In genomic region chr7:1028044-1028770, GRCh38 we compare ENCODE assay signal across 8 cellular contexts. TPM values are rescaled to one million over a fixed set of nuclear protein-coding genes. Genes with fewer than 3 reads are reported as not detected.
DNase-seq lines count a peak whose midpoint lies in the region; ATAC-seq and TF ChIP-seq lines count a peak whose summit lies in the region.

No MANE protein-coding gene starts in this region.

- no peak for TF ChIP-seq CTCF in SU-DHL-6 (IDR thresholded peaks at IDR 0.05; ENCODE audit: insufficient read depth, low read length, poor library complexity, severe bottlenecking)
- no peak for TF ChIP-seq CTCF in prostate gland (IDR thresholded peaks at IDR 0.05)
- no peak for TF ChIP-seq CTCF in upper lobe of left lung (IDR thresholded peaks at IDR 0.05)

- peak overlapping the region; percentile 66 for H3K4me2 ChIP-seq in SU-DHL-6 (ENCODE audit: low read depth, low read length, poor library complexity, severe bottlenecking)

- no peaks in the 10 kb centered on the region for H3K9me3 ChIP-seq in SU-DHL-6 (ENCODE audit: insufficient read depth, low read length)
- no peaks in the 10 kb centered on the region for H3K9me3 ChIP-seq in prostate gland
- H3K9me3 ChIP-seq in upper lobe of left lung = no peaks in the 10 kb centered on the region

- no peaks in the 10 kb centered on the region for H3K36me3 ChIP-seq in SU-DHL-6 (ENCODE audit: low read length)
- no peaks in the 10 kb centered on the region for H3K36me3 ChIP-seq in prostate gland
- H3K36me3 ChIP-seq in upper lobe of left lung = peaks cover 0 to 18% (median 11%) of the 10 kb centered on the region in 4 donors

- no peaks in the 10 kb centered on the region for H4K20me1 ChIP-seq in SU-DHL-6 (ENCODE audit: low read depth, low read length)

- WGBS in prostate gland = under 1% methylated on average over 62 of the region's 77 CpGs
- 1 to 3% methylated on average over 6 to 38 of the region's 77 CpGs for WGBS in upper lobe of left lung, 2 donors

- peaks cover 7% of the 10 kb centered on the region for H3K4me1 ChIP-seq in prostate gland (replicated peaks)
- peaks cover 15 to 40% (median 26%) of the 10 kb centered on the region in 4 donors for H3K4me1 ChIP-seq in upper lobe of left lung

- peak overlapping the region; percentile 92 for H3K27ac ChIP-seq in SU-DHL-6 (ENCODE audit: low read depth, low read length)
- H3K27ac ChIP-seq in prostate gland = peak overlapping the region; percentile 87 to 92
- peak overlapping the region; percentile 87 to 94 (median 90) for H3K27ac ChIP-seq in upper lobe of left lung

- peak; percentile 82 for DNase-seq in GDM1 (lab: John Stamatoyannopoulos, UW)
- DNase-seq in H4 (ENCODE audit: low spot score) = peak; percentile 96
- DNase-seq in M059J (ENCODE audit: low read depth) = peak; percentile 91
- peak in 55 of 56 donors; percentile 26 to 93 (median 80) for DNase-seq in amygdala (lab: John Stamatoyannopoulos, UW)
- DNase-seq in left ventricle myocardium superior = peak; percentile 96
- peak; percentile 84 for DNase-seq in prostate gland (ENCODE audit: low spot score)
- peak; percentile 83 to 99 for DNase-seq in upper lobe of left lung

- TF ChIP-seq POLR2A in prostate gland (IDR thresholded peaks at IDR 0.05) = peak; percentile 86
- peak in 3 of 4 donors; percentile 39 to 73 (median 41) for TF ChIP-seq POLR2A in upper lobe of left lung (IDR thresholded peaks at IDR 0.05)

- ATAC-seq in left ventricle myocardium superior (peak; percentile 96), upper lobe of left lung (ENCODE audit: low FRiP score in 2 of 2) (peak; percentile 90 to 96)

- H3K4me3 ChIP-seq in SU-DHL-6 (ENCODE audit: insufficient read depth, low read length, poor library complexity, severe bottlenecking) (peak overlapping the region; percentile 52), prostate gland (peak overlapping the region; percentile 81 to 86), upper lobe of left lung (peak overlapping the region; percentile 67 to 98 (median 88))

- H2AFZ ChIP-seq in SU-DHL-6 (ENCODE audit: low read depth, low read length, severe bottlenecking) = peak overlapping the region; percentile 4

- no peaks in the 10 kb centered on the region for H3K79me2 ChIP-seq in SU-DHL-6 (ENCODE audit: insufficient read depth, low read length)

- peak overlapping the region; percentile 68 for H3K9ac ChIP-seq in SU-DHL-6 (ENCODE audit: low read length)

- peaks cover 40% of the 10 kb centered on the region for H3F3A ChIP-seq in SU-DHL-6 (ENCODE audit: insufficient read depth)

- no peaks in the 10 kb centered on the region for H3K27me3 ChIP-seq in SU-DHL-6 (ENCODE audit: low read length)
- H3K27me3 ChIP-seq in prostate gland (replicated peaks; ENCODE audit: insufficient read depth) = no peaks in the 10 kb centered on the region
- H3K27me3 ChIP-seq in upper lobe of left lung = no peaks in the 10 kb centered on the region

- intact Hi-C loops in left ventricle myocardium superior (cut with micrococcal nuclease) (no loop called here), prostate gland (cut with DNase I) (loop anchor here (2.0 kb wide), 1 partner anchor 17 kb away; the partner anchor contains the start of gene GPR146)

- no peaks in the 10 kb centered on the region for H3K9me2 ChIP-seq in SU-DHL-6 (replicated peaks; ENCODE audit: insufficient read depth, low read length)

- TF ChIP-seq EP300 in upper lobe of left lung (IDR thresholded peaks at IDR 0.05) = peak in 1 of 4 donors; percentile 62

RNA-seq across cellular contexts. Expression of gene GPR146, which starts 16.1 kb away (rescaled TPM):
- total RNA-seq in H4 (2014; rRNA removed; shearing (Covaris generic)) = 3.4 and 5.7 TPM in 2 replicates
- total RNA-seq in M059J (2014; rRNA removed; shearing (Covaris generic)) = 1.8 and 4.9 TPM in 2 replicates
- 41.5 TPM for total RNA-seq in left ventricle myocardium superior
- total RNA-seq in prostate gland = 10 to 100 TPM in 1 of 2 donors, 1 to 10 TPM in 1; 6.1 to 25.9 TPM
- total RNA-seq in upper lobe of left lung = 10 to 100 TPM; 11.2 to 32.8 (median 28.9) TPM

RNA-seq across cellular contexts. Expression of gene CYP2W1, which starts 45.2 kb away (rescaled TPM):
- not detected in 2 replicates for total RNA-seq in H4 (2014; rRNA removed; shearing (Covaris generic))
- total RNA-seq in M059J (2014; rRNA removed; shearing (Covaris generic)) = not detected in 2 replicates
- total RNA-seq in left ventricle myocardium superior = not detected
- total RNA-seq in prostate gland = 1 to 10 TPM; 3.1 to 4.0 TPM
- not detected for total RNA-seq in upper lobe of left lung

RNA-seq across cellular contexts. Expression of gene COX19, which starts 52.9 kb away (rescaled TPM):
- 8.3 and 10.2 TPM in 2 replicates for total RNA-seq in H4 (2014; rRNA removed; shearing (Covaris generic))
- 7.7 and 10.2 TPM in 2 replicates for total RNA-seq in M059J (2014; rRNA removed; shearing (Covaris generic))
- total RNA-seq in left ventricle myocardium superior (9.6 TPM), prostate gland (10 to 100 TPM; 11.3 to 17.0 TPM), upper lobe of left lung (10 to 100 TPM in 4 of 6 donors, 1 to 10 TPM in 2; 9.1 to 25.1 (median 11.5) TPM)

RNA-seq across cellular contexts. Expression of gene GPER1, which starts 59.7 kb away (rescaled TPM):
- total RNA-seq in H4 (2014; rRNA removed; shearing (Covaris generic)) = 0.97 and 1.5 TPM in 2 replicates
- total RNA-seq in M059J (2014; rRNA removed; shearing (Covaris generic)) = 0.22 and 0.25 TPM in 2 replicates
- total RNA-seq in left ventricle myocardium superior (2.8 TPM), prostate gland (10 to 100 TPM in 1 of 2 donors, 1 to 10 TPM in 1; 7.4 to 11.5 TPM), upper lobe of left lung (10 to 100 TPM in 2 of 6 donors, 1 to 10 TPM in 4; 6.5 to 24.7 (median 8.5) TPM)

Comparison
In these comparisons a context has a peak if more than half of its experiments do, and no peak if none do; other contexts are left out.
1. Peak in every context shown above with its lines: DNase-seq, ATAC-seq, H3K4me3 ChIP-seq and H3K27ac ChIP-seq.